In the genomic region with DNA sequence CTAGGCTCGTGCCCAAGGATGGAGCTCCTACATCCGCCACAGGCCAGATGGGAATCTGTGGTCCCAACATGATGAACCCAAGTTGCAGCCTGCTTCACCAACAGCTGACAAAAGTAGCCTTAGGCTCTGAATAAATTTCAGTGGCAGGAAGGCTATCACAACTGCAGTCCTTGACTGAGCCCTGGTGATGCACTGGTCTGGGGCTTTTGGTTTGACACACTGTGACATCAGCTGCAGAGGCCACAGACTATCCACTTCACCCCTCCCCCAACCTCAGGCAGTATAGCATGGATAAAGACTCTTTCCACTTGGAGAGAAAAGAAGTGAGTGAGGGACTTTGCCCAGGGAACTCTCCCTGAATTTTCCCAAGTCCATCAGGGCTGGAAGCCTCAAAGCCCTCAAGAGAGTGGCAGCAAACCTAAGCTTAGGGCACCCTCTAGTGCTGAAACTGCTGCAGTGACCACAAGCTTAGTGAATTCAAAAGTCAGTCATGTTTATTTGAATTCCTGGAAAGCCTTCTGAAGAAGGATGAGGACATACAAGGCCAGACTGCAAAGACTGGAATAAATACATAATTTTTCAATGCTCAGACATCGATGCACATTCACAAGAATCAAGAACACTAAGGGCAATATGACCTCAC, we compare ENCODE assay signal across 8 cellular contexts.
DNase-seq lines count a peak whose midpoint lies in the region; ATAC-seq and TF ChIP-seq lines count a peak whose summit lies in the region.

No MANE protein-coding gene starts in this region.

- intact Hi-C loops in left lung (cut with DNase I) = no loop called here
- intact Hi-C loops in esophagus squamous epithelium (cut with DNase I) = no loop called here

- 7 to 29% methylated on average over 1 of the region's 3 CpGs for WGBS in esophagus squamous epithelium, 2 donors

- no peak for TF ChIP-seq POLR2A in esophagus squamous epithelium (IDR thresholded peaks at IDR 0.05)

- H3K27me3 ChIP-seq in left lung (no peaks in the 10 kb centered on the region), esophagus squamous epithelium (no peaks in the 10 kb centered on the region)

- peak in 1 of 2 donors; percentile 13 for TF ChIP-seq CTCF in left lung (IDR thresholded peaks at IDR 0.05)
- peak in 1 of 6 experiments; percentile 26 for TF ChIP-seq CTCF in esophagus squamous epithelium (IDR thresholded peaks at IDR 0.05)

- no peaks in the 10 kb centered on the region for H3K9me3 ChIP-seq in left lung
- no peaks in the 10 kb centered on the region for H3K9me3 ChIP-seq in esophagus squamous epithelium

- DNase-seq in ELF-1 (ENCODE audit: low read depth, low spot score) (peak; percentile 70), H4 (ENCODE audit: low spot score) (peak; percentile 52), RPMI7951 (ENCODE audit: low read depth) (peak; percentile 24), left lung (no peak), ecto neural progenitor cell (ENCODE audit: low spot score) (no peak), NCI-H2029 (lab: John Stamatoyannopoulos, UW) (no peak), esophagus squamous epithelium (lab: John Stamatoyannopoulos, UW) (no peak)

- H3K27ac ChIP-seq in left lung = no peak overlapping the region
- no peak overlapping the region for H3K27ac ChIP-seq in esophagus squamous epithelium

- H3K4me1 ChIP-seq in left lung = no peaks in the 10 kb centered on the region
- no peaks in the 10 kb centered on the region for H3K4me1 ChIP-seq in esophagus squamous epithelium

- ATAC-seq in left lung = peak; percentile 83
- ATAC-seq in GM19328 (IDR thresholded peaks at IDR 0.05; ENCODE audit: unreplicated experiment) = no peak

- H3K4me3 ChIP-seq in left lung (no peak overlapping the region), esophagus squamous epithelium (no peak overlapping the region)

- H3K36me3 ChIP-seq in left lung (no peaks in the 10 kb centered on the region), esophagus squamous epithelium (no peaks in the 10 kb centered on the region)

Comparison
In these comparisons a context has a peak if more than half of its experiments do, and no peak if none do; other contexts are left out.
1. DNase-seq: peak in ELF-1 (single experiment), H4 (single experiment) and RPMI7951 (single experiment); none in left lung (0 of 2), ecto neural progenitor cell (single experiment), NCI-H2029 (single experiment) and esophagus squamous epithelium (single experiment).